ENCODE assay signal across 8 cellular contexts in the genomic region with DNA sequence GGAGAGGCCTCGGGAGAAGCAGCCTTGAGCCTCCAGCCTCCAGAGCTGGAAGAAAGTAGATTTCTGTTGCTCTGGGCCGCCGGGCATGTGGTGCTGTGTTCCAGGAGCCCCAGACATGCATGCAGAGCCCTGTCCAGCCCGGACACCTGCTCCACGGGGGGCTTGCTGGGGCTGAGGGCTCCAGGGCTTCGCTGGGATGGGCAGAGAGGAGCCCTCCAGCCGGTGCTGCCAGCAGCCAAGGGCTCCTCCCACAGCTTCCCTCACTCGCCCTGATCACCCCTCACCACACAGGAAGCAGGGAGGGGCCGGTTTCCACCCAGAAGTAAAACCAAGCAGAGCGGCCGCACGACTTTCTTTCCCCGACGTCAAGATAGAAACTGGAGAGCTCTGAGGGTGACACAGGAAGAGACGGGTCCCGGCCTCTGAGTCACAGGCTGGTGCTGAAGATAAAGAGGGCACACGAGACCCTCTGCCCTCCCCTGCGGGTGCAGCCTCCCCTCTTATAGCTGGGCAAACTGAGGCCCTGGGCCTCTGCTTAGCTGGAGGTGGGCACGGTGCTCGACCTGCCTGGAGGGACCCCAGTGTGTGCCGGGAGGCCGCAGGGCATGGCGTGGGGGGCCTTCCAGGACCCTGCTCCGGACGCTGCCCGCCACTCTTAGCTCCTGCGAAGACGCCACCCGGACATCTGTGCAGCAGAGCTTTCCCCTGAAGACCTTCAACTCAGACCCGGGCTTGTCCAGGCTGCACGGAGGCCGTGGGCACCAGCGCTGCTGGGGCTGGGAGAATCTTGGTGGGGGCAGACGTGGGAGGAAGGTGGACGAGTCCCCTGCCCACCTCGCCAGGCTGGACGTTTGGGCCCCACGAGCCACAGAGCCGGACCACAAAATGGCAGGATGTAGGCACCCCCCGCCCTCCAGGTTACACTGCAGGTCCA. TPM values are rescaled to one million over a fixed set of nuclear protein-coding genes. Genes with fewer than 3 reads are reported as not detected.
DNase-seq lines count a peak whose midpoint lies in the region; ATAC-seq and TF ChIP-seq lines count a peak whose summit lies in the region.

No MANE protein-coding gene starts in this region.

- peak overlapping the region; percentile 16 for H3K9ac ChIP-seq in skeletal muscle satellite cell (ENCODE audit: low read depth, low read length)

- H3K4me2 ChIP-seq in skeletal muscle satellite cell (ENCODE audit: low read length), result peak overlapping the region; percentile 53

- H3K36me3 ChIP-seq in skeletal muscle satellite cell (ENCODE audit: insufficient read depth, low read length), result no peaks in the 10 kb centered on the region

- H3K4me3 ChIP-seq in skeletal muscle satellite cell (ENCODE audit: low read length), result no peak overlapping the region

- DNase-seq in NOMO-1 treated with DMSO at 0.1 percent for 48 hours (lab: John Stamatoyannopoulos, UW; ENCODE audit: unreplicated experiment), result peak; percentile 97
- peak; percentile 91 for DNase-seq in activated CD8-positive, alpha-beta memory T cell treated with anti-CD3 and anti-CD28 coated beads, Interleukin-2, amount 50 U/mL, for 48 hours
- peak; percentile 18 for DNase-seq in glutamatergic neuron
- no peak for DNase-seq in NCI-H2196 (lab: John Stamatoyannopoulos, UW; ENCODE audit: unreplicated experiment)
- no peak for DNase-seq in ACHN

- no peaks in the 10 kb centered on the region for H3K36me3 Mint-ChIP-seq in glutamatergic neuron (ENCODE audit: unreplicated experiment)

- no peaks in the 10 kb centered on the region for H3K9me3 ChIP-seq in skeletal muscle satellite cell (replicated peaks; ENCODE audit: low read length)

- in situ Hi-C loops in ACHN (cut with HindIII; ENCODE audit: low pct_ligation_motif_present, low pct_unique_long_range_greater_than_20kb, low sequenced_read_pairs), result no loop called here

- ATAC-seq in GM18517 (IDR thresholded peaks at IDR 0.05; ENCODE audit: unreplicated experiment), result peak; percentile 72
- ATAC-seq in HG02763 (IDR thresholded peaks at IDR 0.05; ENCODE audit: unreplicated experiment), result peak; percentile 65

- peaks cover 4% of the 10 kb centered on the region for H3K27me3 Mint-ChIP-seq in glutamatergic neuron (ENCODE audit: unreplicated experiment)

- H3K4me1 Mint-ChIP-seq in glutamatergic neuron (ENCODE audit: low read depth, unreplicated experiment), result peaks cover 3% of the 10 kb centered on the region

- H3K4me1 ChIP-seq in skeletal muscle satellite cell (ENCODE audit: control insufficient read depth, insufficient read depth, low read length), result peaks cover 23% of the 10 kb centered on the region

- no peaks in the 10 kb centered on the region for H3K27me3 ChIP-seq in skeletal muscle satellite cell (ENCODE audit: control insufficient read depth, insufficient read depth, low read length)

- peaks cover 3% of the 10 kb centered on the region for H3K9me3 Mint-ChIP-seq in glutamatergic neuron (ENCODE audit: unreplicated experiment)

- H3K27ac Mint-ChIP-seq in glutamatergic neuron (ENCODE audit: unreplicated experiment), result no peak overlapping the region

- no peak overlapping the region for H3K4me3 Mint-ChIP-seq in glutamatergic neuron (ENCODE audit: unreplicated experiment)

- TF ChIP-seq CTCF in glutamatergic neuron (IDR thresholded peaks at IDR 0.05; ENCODE audit: partially characterized antibody, unreplicated experiment), result no peak

RNA-seq across cellular contexts. Expression of a gene that starts 31.1 kb away (rescaled TPM):
- 61.1 TPM for total RNA-seq in glutamatergic neuron (ENCODE audit: unreplicated experiment)
- total RNA-seq in skeletal muscle satellite cell (2012; rRNA removed), result 1.0 and 1.7 TPM in 2 replicates

RNA-seq across cellular contexts. Expression of a gene that starts 47.0 kb away (rescaled TPM):
- 70.2 TPM for total RNA-seq in glutamatergic neuron (ENCODE audit: unreplicated experiment)
- total RNA-seq in skeletal muscle satellite cell (2012; rRNA removed), result 16.7 and 17.5 TPM in 2 replicates

RNA-seq across cellular contexts. Expression of a gene that starts 52.0 kb away (rescaled TPM):
- 18.4 TPM for total RNA-seq in glutamatergic neuron (ENCODE audit: unreplicated experiment)
- total RNA-seq in skeletal muscle satellite cell (2012; rRNA removed), result 5.9 and 7.1 TPM in 2 replicates

RNA-seq across cellular contexts. Expression of a gene that starts 59.6 kb away (rescaled TPM):
- 1.3 TPM for total RNA-seq in glutamatergic neuron (ENCODE audit: unreplicated experiment)
- total RNA-seq in skeletal muscle satellite cell (2012; rRNA removed), result not detected in 2 replicates

Comparison
In these comparisons a context has a peak if more than half of its experiments do, and no peak if none do; other contexts are left out.
1. DNase-seq: peak in NOMO-1 treated with DMSO at 0.1 percent for 48 hours (single experiment), activated CD8-positive, alpha-beta memory T cell treated with anti-CD3 and anti-CD28 coated beads, Interleukin-2, amount 50 U/mL, for 48 hours (single experiment) and glutamatergic neuron (single experiment); none in NCI-H2196 (single experiment) and ACHN (single experiment).